In genomic region chr9:133164209-133164590, GRCh38 we compare ENCODE assay signal across 9 cellular contexts. TPM values are rescaled to one million over a fixed set of nuclear protein-coding genes. Genes with fewer than 3 reads are reported as not detected.
DNase-seq lines count a peak whose midpoint lies in the region; ATAC-seq and TF ChIP-seq lines count a peak whose summit lies in the region.
"Had no signal": no experiment of that assay in that cellular context is flagged by ENCODE, and none has a peak within 500 bp of the region (broad histone marks: within the 10 kb centered on the region; RNA-seq: fewer than 3 reads in every experiment).

No MANE protein-coding gene starts in this region.

- no peaks in the 10 kb centered on the region for H3K36me3 Mint-ChIP-seq in activated CD4-positive, alpha-beta T cell treated with anti-CD3 and anti-CD28 coated beads for 36 hours (ENCODE audit: low read depth)
- no peaks in the 10 kb centered on the region for H3K36me3 Mint-ChIP-seq in activated naive CD8-positive, alpha-beta T cell treated with anti-CD3 and anti-CD28 coated beads for 36 hours
- H3K36me3 Mint-ChIP-seq in immature natural killer cell: no peaks in the 10 kb centered on the region

- intact Hi-C loops in activated CD4-positive, alpha-beta T cell treated with anti-CD3 and anti-CD28 coated beads for 36 hours (cut with DNase I, micrococcal nuclease): no loop called here

- no peak overlapping the region for H3K27ac Mint-ChIP-seq in activated CD4-positive, alpha-beta T cell treated with anti-CD3 and anti-CD28 coated beads for 36 hours
- H3K27ac Mint-ChIP-seq in activated naive CD8-positive, alpha-beta T cell treated with anti-CD3 and anti-CD28 coated beads for 36 hours: no peak overlapping the region
- no peak overlapping the region for H3K27ac Mint-ChIP-seq in immature natural killer cell

- no peaks in the 10 kb centered on the region for H3K9me3 Mint-ChIP-seq in activated CD4-positive, alpha-beta T cell treated with anti-CD3 and anti-CD28 coated beads for 36 hours (ENCODE audit: low read depth)
- no peaks in the 10 kb centered on the region for H3K9me3 Mint-ChIP-seq in activated naive CD8-positive, alpha-beta T cell treated with anti-CD3 and anti-CD28 coated beads for 36 hours
- no peaks in the 10 kb centered on the region for H3K9me3 Mint-ChIP-seq in immature natural killer cell

- peaks cover 27% of the 10 kb centered on the region for H3K4me1 ChIP-seq in stomach smooth muscle (ENCODE audit: control insufficient read depth, insufficient read depth, low read length)

- H3K4me3 Mint-ChIP-seq in activated CD4-positive, alpha-beta T cell treated with anti-CD3 and anti-CD28 coated beads for 36 hours: peak overlapping the region; percentile 65
- H3K4me3 Mint-ChIP-seq in activated naive CD8-positive, alpha-beta T cell treated with anti-CD3 and anti-CD28 coated beads for 36 hours: peak overlapping the region; percentile 20
- H3K4me3 Mint-ChIP-seq in immature natural killer cell: peak overlapping the region; percentile 33 to 62 (median 57)

- H3K9me3 ChIP-seq in stomach smooth muscle (ENCODE audit: control insufficient read depth in 2 of 2, low read length in 2 of 2): no peaks in the 10 kb centered on the region

- H3K4me3 ChIP-seq in stomach smooth muscle (ENCODE audit: low read length in 2 of 2): peak overlapping the region; percentile 66 to 79

- DNase-seq in activated CD4-positive, alpha-beta T cell treated with anti-CD3 and anti-CD28 coated beads for 36 hours: no peak
- no peak for DNase-seq in activated CD4-positive, alpha-beta T cell treated with anti-CD3 and anti-CD28 coated beads, Interleukin-2, amount 50 U/mL, for 48 hours
- DNase-seq in activated naive CD8-positive, alpha-beta T cell treated with anti-CD3 and anti-CD28 coated beads for 36 hours: no peak
- DNase-seq in immature natural killer cell: no peak
- no peak for DNase-seq in GM10266 (ENCODE audit: extremely low spot score)
- no peak for DNase-seq in DMS 273 (lab: John Stamatoyannopoulos, UW; ENCODE audit: unreplicated experiment)
- no peak for DNase-seq in GM03348 (ENCODE audit: low spot score)

- CTCF ChIA-PET in activated CD4-positive, alpha-beta T cell treated with anti-CD3 and anti-CD28 coated beads for 36 hours (lab: Charles Lee): interaction anchor here (0.7 kb wide), 1 partner anchor 22 kb away, joined by 3 read pairs; no protein-coding TSS in a partner anchor

- POLR2A ChIA-PET in activated CD4-positive, alpha-beta T cell treated with anti-CD3 and anti-CD28 coated beads for 36 hours (lab: Charles Lee): interaction anchor here (0.6 kb wide), 1 partner anchor 134 kb away, joined by 4 read pairs; no protein-coding TSS in a partner anchor

- ATAC-seq in activated CD4-positive, alpha-beta T cell treated with anti-CD3 and anti-CD28 coated beads for 36 hours: no peak

- peak overlapping the region; percentile 71 to 72 for H3K9ac ChIP-seq in stomach smooth muscle (ENCODE audit: low read length in 2 of 2)

- H3K27me3 ChIP-seq in stomach smooth muscle (ENCODE audit: control insufficient read depth in 1 of 2, insufficient read depth in 2 of 2, low read length in 2 of 2): no peaks in the 10 kb centered on the region

- peak overlapping the region; percentile 24 for H3K27ac ChIP-seq in stomach smooth muscle (ENCODE audit: low read length)

- no peaks in the 10 kb centered on the region for H3K4me1 Mint-ChIP-seq in activated CD4-positive, alpha-beta T cell treated with anti-CD3 and anti-CD28 coated beads for 36 hours
- H3K4me1 Mint-ChIP-seq in activated naive CD8-positive, alpha-beta T cell treated with anti-CD3 and anti-CD28 coated beads for 36 hours: no peaks in the 10 kb centered on the region
- H3K4me1 Mint-ChIP-seq in immature natural killer cell: peaks cover 0 to 3% of the 10 kb centered on the region in 2 donors

- H3K36me3 ChIP-seq in stomach smooth muscle (ENCODE audit: control insufficient read depth in 2 of 2, insufficient read depth in 2 of 2, low read length in 2 of 2): no peaks in the 10 kb centered on the region

- H3K27me3 Mint-ChIP-seq in activated CD4-positive, alpha-beta T cell treated with anti-CD3 and anti-CD28 coated beads for 36 hours: no peaks in the 10 kb centered on the region
- peaks cover 2% of the 10 kb centered on the region for H3K27me3 Mint-ChIP-seq in activated naive CD8-positive, alpha-beta T cell treated with anti-CD3 and anti-CD28 coated beads for 36 hours
- peaks cover 3 to 5% (median 4%) of the 10 kb centered on the region in 3 donors for H3K27me3 Mint-ChIP-seq in immature natural killer cell (ENCODE audit: low read depth in 3 of 3)

- no peak for TF ChIP-seq CTCF in GM10266 (IDR thresholded peaks at IDR 0.05; ENCODE audit: control insufficient read depth, insufficient read depth, low read depth, missing control alignments)

RNA-seq across cellular contexts. Expression of gene GBGT1, which starts 0.5 kb away (rescaled TPM):
- 1 to 10 TPM; 3.8 to 4.8 TPM for total RNA-seq in activated CD4-positive, alpha-beta T cell treated with anti-CD3 and anti-CD28 coated beads for 36 hours
- total RNA-seq in activated naive CD8-positive, alpha-beta T cell treated with anti-CD3 and anti-CD28 coated beads for 36 hours: 1 to 10 TPM; 1.6 to 2.9 TPM
- not detected for polyA plus RNA-seq in immature natural killer cell

RNA-seq across cellular contexts. Expression of gene RALGDS, which starts 43.2 kb away (rescaled TPM):
- total RNA-seq in activated CD4-positive, alpha-beta T cell treated with anti-CD3 and anti-CD28 coated beads for 36 hours: 10 to 100 TPM; 65.1 to 78.6 TPM
- total RNA-seq in activated naive CD8-positive, alpha-beta T cell treated with anti-CD3 and anti-CD28 coated beads for 36 hours: 10 to 100 TPM; 50.3 to 51.9 TPM
- polyA plus RNA-seq in immature natural killer cell: 10 to 100 TPM; 31.2 to 68.8 (median 31.6) TPM

RNA-seq across cellular contexts. Expression of gene OBP2B, which starts 44.9 kb away (rescaled TPM):
- not detected for total RNA-seq in activated CD4-positive, alpha-beta T cell treated with anti-CD3 and anti-CD28 coated beads for 36 hours
- total RNA-seq in activated naive CD8-positive, alpha-beta T cell treated with anti-CD3 and anti-CD28 coated beads for 36 hours: not detected
- not detected for polyA plus RNA-seq in immature natural killer cell
- total RNA-seq: LHCN-M2 had no signal
